Comparison of ENCODE assay signal across 2 cellular contexts in the genomic region with DNA sequence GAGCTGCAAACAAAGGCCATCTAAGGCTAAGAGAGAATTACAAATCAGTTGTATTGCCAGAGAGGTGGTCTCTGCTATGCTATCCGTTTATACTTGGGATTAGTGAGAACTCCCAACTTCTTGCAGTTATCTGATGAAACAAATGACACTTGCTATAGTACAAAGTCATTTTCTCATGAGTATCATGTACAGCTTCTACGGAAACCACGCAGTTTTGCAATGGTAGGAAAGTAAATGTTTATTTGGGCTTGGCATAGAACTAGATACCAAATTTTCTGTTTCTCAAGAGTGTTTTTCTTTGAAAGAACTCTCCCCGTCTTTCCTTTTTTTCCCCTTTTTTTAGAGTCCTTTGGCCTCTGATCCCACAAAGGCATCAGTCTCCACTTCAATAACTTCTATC.
TF ChIP-seq lines count a peak whose summit lies in the region.

No MANE protein-coding gene starts in this region.

TF ChIP-seq in liver, 16 proteins besides CTCF, POLR2A, EP300 and RAD21 (continued from another document):
- TF ChIP-seq, protein P1, sequence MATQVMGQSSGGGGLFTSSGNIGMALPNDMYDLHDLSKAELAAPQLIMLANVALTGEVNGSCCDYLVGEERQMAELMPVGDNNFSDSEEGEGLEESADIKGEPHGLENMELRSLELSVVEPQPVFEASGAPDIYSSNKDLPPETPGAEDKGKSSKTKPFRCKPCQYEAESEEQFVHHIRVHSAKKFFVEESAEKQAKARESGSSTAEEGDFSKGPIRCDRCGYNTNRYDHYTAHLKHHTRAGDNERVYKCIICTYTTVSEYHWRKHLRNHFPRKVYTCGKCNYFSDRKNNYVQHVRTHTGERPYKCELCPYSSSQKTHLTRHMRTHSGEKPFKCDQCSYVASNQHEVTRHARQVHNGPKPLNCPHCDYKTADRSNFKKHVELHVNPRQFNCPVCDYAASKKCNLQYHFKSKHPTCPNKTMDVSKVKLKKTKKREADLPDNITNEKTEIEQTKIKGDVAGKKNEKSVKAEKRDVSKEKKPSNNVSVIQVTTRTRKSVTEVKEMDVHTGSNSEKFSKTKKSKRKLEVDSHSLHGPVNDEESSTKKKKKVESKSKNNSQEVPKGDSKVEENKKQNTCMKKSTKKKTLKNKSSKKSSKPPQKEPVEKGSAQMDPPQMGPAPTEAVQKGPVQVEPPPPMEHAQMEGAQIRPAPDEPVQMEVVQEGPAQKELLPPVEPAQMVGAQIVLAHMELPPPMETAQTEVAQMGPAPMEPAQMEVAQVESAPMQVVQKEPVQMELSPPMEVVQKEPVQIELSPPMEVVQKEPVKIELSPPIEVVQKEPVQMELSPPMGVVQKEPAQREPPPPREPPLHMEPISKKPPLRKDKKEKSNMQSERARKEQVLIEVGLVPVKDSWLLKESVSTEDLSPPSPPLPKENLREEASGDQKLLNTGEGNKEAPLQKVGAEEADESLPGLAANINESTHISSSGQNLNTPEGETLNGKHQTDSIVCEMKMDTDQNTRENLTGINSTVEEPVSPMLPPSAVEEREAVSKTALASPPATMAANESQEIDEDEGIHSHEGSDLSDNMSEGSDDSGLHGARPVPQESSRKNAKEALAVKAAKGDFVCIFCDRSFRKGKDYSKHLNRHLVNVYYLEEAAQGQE (IDR thresholded peaks at IDR 0.05) = no peak
- TF ChIP-seq SP1 (IDR thresholded peaks at IDR 0.05) (peak; percentile 52), YY1 (IDR thresholded peaks at IDR 0.05) (peak; percentile 39), JUND (IDR thresholded peaks at IDR 0.05) (peak in 1 of 2 donors; percentile 52), FOXA1 (IDR thresholded peaks at IDR 0.05) (no peak), ZBTB33 (IDR thresholded peaks at IDR 0.05) (no peak), NR2F2 (IDR thresholded peaks at IDR 0.05) (no peak), HNF4A (conservative IDR thresholded peaks at IDR 0.05) (peak; percentile 67 to 75), GABPA (IDR thresholded peaks at IDR 0.05 in 1 of 2, conservative IDR thresholded peaks at IDR 0.05 in 1 of 2) (no peak)

TF ChIP-seq in HepG2, 621 proteins besides CTCF, POLR2A, EP300 and RAD21 (continued from another document):
- TF ChIP-seq, protein P2, sequence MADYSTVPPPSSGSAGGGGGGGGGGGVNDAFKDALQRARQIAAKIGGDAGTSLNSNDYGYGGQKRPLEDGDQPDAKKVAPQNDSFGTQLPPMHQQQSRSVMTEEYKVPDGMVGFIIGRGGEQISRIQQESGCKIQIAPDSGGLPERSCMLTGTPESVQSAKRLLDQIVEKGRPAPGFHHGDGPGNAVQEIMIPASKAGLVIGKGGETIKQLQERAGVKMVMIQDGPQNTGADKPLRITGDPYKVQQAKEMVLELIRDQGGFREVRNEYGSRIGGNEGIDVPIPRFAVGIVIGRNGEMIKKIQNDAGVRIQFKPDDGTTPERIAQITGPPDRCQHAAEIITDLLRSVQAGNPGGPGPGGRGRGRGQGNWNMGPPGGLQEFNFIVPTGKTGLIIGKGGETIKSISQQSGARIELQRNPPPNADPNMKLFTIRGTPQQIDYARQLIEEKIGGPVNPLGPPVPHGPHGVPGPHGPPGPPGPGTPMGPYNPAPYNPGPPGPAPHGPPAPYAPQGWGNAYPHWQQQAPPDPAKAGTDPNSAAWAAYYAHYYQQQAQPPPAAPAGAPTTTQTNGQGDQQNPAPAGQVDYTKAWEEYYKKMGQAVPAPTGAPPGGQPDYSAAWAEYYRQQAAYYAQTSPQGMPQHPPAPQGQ (CRISPR knock-in tag; IDR thresholded peaks at IDR 0.05; ENCODE audit: borderline replicate concordance) = no peak
- no peak for TF ChIP-seq ZNF337 (CRISPR knock-in tag; IDR thresholded peaks at IDR 0.05; ENCODE audit: borderline replicate concordance, low read depth)
